Comparison of ENCODE assay signal across 18 cellular contexts in the genomic region with DNA sequence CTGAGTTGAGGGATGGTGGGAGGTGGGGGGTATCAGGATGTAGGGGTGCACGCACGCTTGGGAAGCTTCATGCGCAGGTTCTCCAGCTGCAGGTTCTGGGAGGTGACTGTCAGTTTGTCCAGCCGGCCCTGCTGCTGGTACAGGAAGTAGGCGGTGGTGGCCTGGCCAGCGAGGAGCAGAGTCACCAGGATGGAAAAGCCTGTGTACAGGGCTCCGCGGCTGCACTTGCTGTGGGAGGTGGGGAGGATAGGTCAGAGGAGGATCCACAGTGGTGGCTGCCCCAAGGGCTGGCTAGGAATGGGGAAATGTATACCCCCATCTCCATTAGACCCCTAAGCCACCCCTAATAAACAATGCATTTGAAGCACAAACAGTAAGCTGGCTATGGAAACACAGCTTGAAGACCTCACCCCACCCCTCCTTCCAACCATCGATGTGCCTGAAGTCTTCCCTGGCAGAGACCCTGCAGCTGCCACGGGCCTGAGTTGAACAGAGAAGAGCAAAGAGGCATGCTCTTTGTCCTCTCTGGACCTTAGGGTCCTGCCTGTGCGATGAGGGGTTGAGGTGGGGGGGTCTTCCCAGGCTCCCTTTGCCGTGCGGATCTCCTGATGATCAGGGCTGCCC. TPM values are rescaled to one million over a fixed set of nuclear protein-coding genes. Genes with fewer than 3 reads are reported as not detected.
DNase-seq lines count a peak whose midpoint lies in the region; ATAC-seq, FAIRE-seq and TF ChIP-seq lines count a peak whose summit lies in the region.
"Had no signal": no experiment of that assay in that cellular context is flagged by ENCODE, and none has a peak within 500 bp of the region (broad histone marks: within the 10 kb centered on the region; RNA-seq: fewer than 3 reads in every experiment).

No MANE protein-coding gene starts in this region.

- no peaks in the 10 kb centered on the region for H3K9me3 ChIP-seq in CD8-positive, alpha-beta T cell (ENCODE audit: low read length)
- no peaks in the 10 kb centered on the region for H3K9me3 ChIP-seq in RWPE2 (ENCODE audit: severe bottlenecking)
- H3K9me3 ChIP-seq in naive thymus-derived CD4-positive, alpha-beta T cell (ENCODE audit: control insufficient read depth in 2 of 3, low read length in 3 of 3), result no peaks in the 10 kb centered on the region
- no peaks in the 10 kb centered on the region for H3K9me3 ChIP-seq in GM23248 (ENCODE audit: low read depth)
- H3K9me3 ChIP-seq: SJSA1, suprapubic skin had no signal

- H3K79me2 ChIP-seq in GM23248 (ENCODE audit: insufficient read depth), result no peaks in the 10 kb centered on the region

- H3K27me3 ChIP-seq in CD8-positive, alpha-beta T cell (ENCODE audit: insufficient read depth, low read length), result no peaks in the 10 kb centered on the region
- H3K27me3 ChIP-seq in RWPE2 (ENCODE audit: insufficient read depth, poor library complexity, severe bottlenecking) (no peaks in the 10 kb centered on the region), GM23248 (replicated peaks; ENCODE audit: insufficient read depth) (no peaks in the 10 kb centered on the region)
- H3K27me3 ChIP-seq in naive thymus-derived CD4-positive, alpha-beta T cell (ENCODE audit: control insufficient read depth in 2 of 2, insufficient read depth in 2 of 2, low read length in 2 of 2), result no peaks in the 10 kb centered on the region
- H3K27me3 ChIP-seq: SJSA1, suprapubic skin had no signal

- peaks cover 30% of the 10 kb centered on the region for H3K4me1 Mint-ChIP-seq in CD8-positive, alpha-beta T cell (ENCODE audit: low read depth)
- H3K4me1 Mint-ChIP-seq in naive thymus-derived CD4-positive, alpha-beta T cell, result peaks cover 20 to 36% (median 24%) of the 10 kb centered on the region in 7 donors

- H3K9me2 ChIP-seq in GM23248 (ENCODE audit: insufficient read depth), result no peaks in the 10 kb centered on the region

- POLR2A ChIA-PET in CD8-positive, alpha-beta T cell (lab: Charles Lee), result no interaction called here
- POLR2A ChIA-PET in naive thymus-derived CD4-positive, alpha-beta T cell (lab: Charles Lee), result interaction anchor here (0.5 to 1.6 kb wide), 2 partner anchors 10 to 740 kb away, joined by 3 to 5 read pairs; no protein-coding TSS in a partner anchor

- CTCF ChIA-PET in CD8-positive, alpha-beta T cell (lab: Charles Lee), result interaction anchor here (1.7 kb wide), 1 partner anchor 11 kb away, joined by 5 read pairs; no protein-coding TSS in a partner anchor
- CTCF ChIA-PET in naive thymus-derived CD4-positive, alpha-beta T cell (lab: Charles Lee), result interaction anchor here (0.9 kb wide), 1 partner anchor 29 kb away, joined by 4 read pairs; no protein-coding TSS in a partner anchor

- peaks cover 36% of the 10 kb centered on the region for H3K36me3 ChIP-seq in CD8-positive, alpha-beta T cell (ENCODE audit: insufficient read depth, low read length)
- H3K36me3 ChIP-seq in RWPE2 (ENCODE audit: low read depth), result peaks cover 5% of the 10 kb centered on the region; the same call in 1 of the 2 replicates
- peaks cover 0 to 52% (median 18%) of the 10 kb centered on the region in 3 experiments for H3K36me3 ChIP-seq in naive thymus-derived CD4-positive, alpha-beta T cell (ENCODE audit: control insufficient read depth in 2 of 3, insufficient read depth in 3 of 3, low read length in 3 of 3)
- H3K36me3 ChIP-seq in GM23248 (ENCODE audit: low read depth), result no peaks in the 10 kb centered on the region

- no peak for DNase-seq in CD8-positive, alpha-beta T cell
- no peak for DNase-seq in GM12891 (ENCODE audit: insufficient read length, low spot score)
- DNase-seq in RWPE2 (ENCODE audit: low spot score), result peak; percentile 73
- no peak for DNase-seq in naive thymus-derived CD4-positive, alpha-beta T cell
- DNase-seq in GM23248, result no peak
- no peak for DNase-seq in COLO829 (ENCODE audit: low spot score)
- DNase-seq in DMS 273 treated with DMSO at 0.1 percent for 48 hours (lab: John Stamatoyannopoulos, UW), result no peak
- DNase-seq: activated CD4-positive, alpha-beta T cell treated with anti-CD3 and anti-CD28 coated beads for 1 hour; DND-41; kidney glomerular epithelial cell; NCI-H1930; OCI-M1; stimulated activated CD4-positive, alpha-beta T cell treated with anti-CD3 and anti-CD28 coated beads, Interleukin-2, amount 100 ng/mL, for 48 hours had no signal

- no peaks in the 10 kb centered on the region for H3K9me3 Mint-ChIP-seq in CD8-positive, alpha-beta T cell
- H3K9me3 Mint-ChIP-seq in naive thymus-derived CD4-positive, alpha-beta T cell, result no peaks in the 10 kb centered on the region

- intact Hi-C loops in CD8-positive, alpha-beta T cell (cut with DNase I, micrococcal nuclease), result no loop called here
- intact Hi-C loops in naive thymus-derived CD4-positive, alpha-beta T cell (cut with micrococcal nuclease), result no loop called here

- ATAC-seq in CD8-positive, alpha-beta T cell, result no peak
- no peak for ATAC-seq in RWPE2 (ENCODE audit: low read depth)
- no peak for ATAC-seq in naive thymus-derived CD4-positive, alpha-beta T cell
- ATAC-seq: HCT116 had no signal

- no peak overlapping the region for H3K9ac ChIP-seq in GM23248

- H3K4me2 ChIP-seq in GM23248 (ENCODE audit: unreplicated experiment), result no peak overlapping the region

- H4K20me1 ChIP-seq in GM23248 (ENCODE audit: insufficient read depth), result no peaks in the 10 kb centered on the region

- H3K4me1 ChIP-seq in CD8-positive, alpha-beta T cell (ENCODE audit: insufficient read depth, low read length), result peaks cover 29% of the 10 kb centered on the region
- H3K4me1 ChIP-seq in RWPE2 (ENCODE audit: insufficient read depth, poor library complexity, severe bottlenecking) (no peaks in the 10 kb centered on the region), GM23248 (ENCODE audit: insufficient read depth) (no peaks in the 10 kb centered on the region)
- H3K4me1 ChIP-seq in naive thymus-derived CD4-positive, alpha-beta T cell (ENCODE audit: control insufficient read depth in 2 of 2, insufficient read depth in 2 of 2, low read length in 2 of 2), result peaks cover 22 to 26% of the 10 kb centered on the region in 2 donors

- no peak overlapping the region for H3K4me3 ChIP-seq in CD8-positive, alpha-beta T cell (ENCODE audit: low read depth, low read length)
- H3K4me3 ChIP-seq in RWPE2 (ENCODE audit: severe bottlenecking) (no peak overlapping the region), GM23248 (no peak overlapping the region)
- no peak overlapping the region for H3K4me3 ChIP-seq in naive thymus-derived CD4-positive, alpha-beta T cell (ENCODE audit: low read length)
- H3K4me3 ChIP-seq: SJSA1, suprapubic skin had no signal

- TF ChIP-seq POLR2A in GM12891 (IDR thresholded peaks at IDR 0.05; ENCODE audit: low read depth, low read length), result peak; percentile 97

- H3K4me3 Mint-ChIP-seq in CD8-positive, alpha-beta T cell, result no peak overlapping the region
- H3K4me3 Mint-ChIP-seq in naive thymus-derived CD4-positive, alpha-beta T cell, result peak overlapping the region in 1 of 10 donors; percentile 56

- H3K27me3 Mint-ChIP-seq in CD8-positive, alpha-beta T cell (ENCODE audit: low read depth), result no peaks in the 10 kb centered on the region
- no peaks in the 10 kb centered on the region for H3K27me3 Mint-ChIP-seq in naive thymus-derived CD4-positive, alpha-beta T cell

- peak overlapping the region; percentile 27 for H3K27ac Mint-ChIP-seq in CD8-positive, alpha-beta T cell
- peak overlapping the region in 6 of 9 donors; percentile 4 to 59 (median 28) for H3K27ac Mint-ChIP-seq in naive thymus-derived CD4-positive, alpha-beta T cell

- H3K27ac ChIP-seq in CD8-positive, alpha-beta T cell (ENCODE audit: low read depth, low read length), result no peak overlapping the region
- H3K27ac ChIP-seq in RWPE2 (ENCODE audit: poor library complexity, severe bottlenecking) (no peak overlapping the region), GM23248 (no peak overlapping the region)
- no peak overlapping the region for H3K27ac ChIP-seq in naive thymus-derived CD4-positive, alpha-beta T cell (ENCODE audit: low read depth, low read length)
- H3K27ac ChIP-seq: SJSA1, suprapubic skin had no signal

- WGBS in GM23248 (ENCODE audit: low coverage in 1 of 2, low lambda C conversion rate in 2 of 2, missing lambda C conversion rate in 2 of 2), 2 experiments, result 80 to 82% methylated on average over 12 to 13 of the region's 13 CpGs

- no peaks in the 10 kb centered on the region for H3F3A ChIP-seq in GM23248 (ENCODE audit: insufficient read depth)

- in situ Hi-C loops in GM23248 (cut with MboI), result no loop called here

- no peak for TF ChIP-seq CTCF in CD8-positive, alpha-beta T cell (IDR thresholded peaks at IDR 0.05)
- no peak for TF ChIP-seq CTCF in RWPE2 (IDR thresholded peaks at IDR 0.05; ENCODE audit: poor library complexity, severe bottlenecking)

- H3K36me3 Mint-ChIP-seq in CD8-positive, alpha-beta T cell, result peaks cover 66% of the 10 kb centered on the region
- H3K36me3 Mint-ChIP-seq in naive thymus-derived CD4-positive, alpha-beta T cell, result peaks cover 0 to 27% (median 5%) of the 10 kb centered on the region in 5 donors

- H2AFZ ChIP-seq in GM23248, result no peak overlapping the region

- FAIRE-seq in GM12891 (lab: Jason Lieb, UNC), result peak; percentile 79
- FAIRE-seq: bronchial epithelial cell had no signal

TF ChIP-seq in GM12891, 5 proteins besides CTCF, POLR2A, EP300 and RAD21 (continues in another document):
- peak; percentile 33 for TF ChIP-seq PAX5 (IDR thresholded peaks at IDR 0.05; ENCODE audit: insufficient read depth, low read length, severe bottlenecking)
- TF ChIP-seq POU2F2 (IDR thresholded peaks at IDR 0.05; ENCODE audit: low read depth, low read length), result peak; percentile 88
- peak; percentile 98 for TF ChIP-seq POLR2AphosphoS5 (IDR thresholded peaks at IDR 0.05; ENCODE audit: low read depth, low read length)

RNA-seq across cellular contexts. Expression of a gene that starts 5.5 kb away (rescaled TPM):
- total RNA-seq in CD8-positive, alpha-beta T cell, result 100 to 1,000 TPM; 401 to 411 TPM
- 7,750 TPM for polyA plus RNA-seq in GM12891 (2012; ENCODE audit: low read depth, missing spikeins)
- 1,000 to 10,000 TPM in 1 of 5 experiments, 100 to 1,000 TPM in 4; 153 to 1,948 (median 540) TPM for total RNA-seq in naive thymus-derived CD4-positive, alpha-beta T cell
- polyA plus RNA-seq in naive thymus-derived CD4-positive, alpha-beta T cell, result 100 to 1,000 TPM; 295 to 413 TPM
- total RNA-seq in GM23248 (2014; rRNA removed; shearing (Covaris generic)), result 0.25 TPM in 1 of 2 replicates, not detected in the other
- 2.7 and 6.1 TPM in 2 replicates for polyA plus RNA-seq in GM23248 (2016; fragmentation: Nextera tagmentation; extraction: Ambion mirVana)
- total RNA-seq: MCF 10A, SJSA1 had no signal

RNA-seq across cellular contexts. Expression of a gene that starts 42.3 kb away (rescaled TPM):
- 1,000 to 10,000 TPM; 5,604 to 5,613 TPM for total RNA-seq in CD8-positive, alpha-beta T cell
- 5,398 TPM for polyA plus RNA-seq in GM12891 (2012; ENCODE audit: low read depth, missing spikeins)
- total RNA-seq in naive thymus-derived CD4-positive, alpha-beta T cell, result 1,000 to 10,000 TPM; 2,331 to 7,378 (median 6,414) TPM
- over 10,000 TPM in 1 of 2 donors, 1,000 to 10,000 TPM in 1; 8,640 to 11,248 TPM for polyA plus RNA-seq in naive thymus-derived CD4-positive, alpha-beta T cell
- 1,694 and 1,749 TPM in 2 replicates for total RNA-seq in GM23248 (2014; rRNA removed; shearing (Covaris generic))
- polyA plus RNA-seq in GM23248 (2016; fragmentation: Nextera tagmentation; extraction: Ambion mirVana), result 1,343 and 1,380 TPM in 2 replicates

RNA-seq across cellular contexts. Expression of a gene that starts 49.7 kb away (rescaled TPM):
- total RNA-seq in CD8-positive, alpha-beta T cell, result 10 to 100 TPM; 36.5 to 38.7 TPM
- polyA plus RNA-seq in GM12891 (2012; ENCODE audit: low read depth, missing spikeins), result 22.5 TPM
- total RNA-seq in naive thymus-derived CD4-positive, alpha-beta T cell, result 10 to 100 TPM; 45.9 to 60.0 (median 54.6) TPM
- 10 to 100 TPM in 1 of 2 donors, 1 to 10 TPM in 1; 3.9 to 27.0 TPM for polyA plus RNA-seq in naive thymus-derived CD4-positive, alpha-beta T cell
- total RNA-seq in GM23248 (2014; rRNA removed; shearing (Covaris generic)), result 18.0 and 22.5 TPM in 2 replicates
- 15.1 and 16.3 TPM in 2 replicates for polyA plus RNA-seq in GM23248 (2016; fragmentation: Nextera tagmentation; extraction: Ambion mirVana)

Comparison
In these comparisons a context has a peak if more than half of its experiments do, and no peak if none do; other contexts are left out.
1. RNA of a gene that starts 5.5 kb away (total RNA-seq): 153 to 1,948 TPM in naive thymus-derived CD4-positive, alpha-beta T cell and 401 to 411 TPM in CD8-positive, alpha-beta T cell; 0.25 TPM in GM23248; every median in the first group is over 100 times any median in the second.